ENCODE assay signal across 1 cellular context in the genomic region with DNA sequence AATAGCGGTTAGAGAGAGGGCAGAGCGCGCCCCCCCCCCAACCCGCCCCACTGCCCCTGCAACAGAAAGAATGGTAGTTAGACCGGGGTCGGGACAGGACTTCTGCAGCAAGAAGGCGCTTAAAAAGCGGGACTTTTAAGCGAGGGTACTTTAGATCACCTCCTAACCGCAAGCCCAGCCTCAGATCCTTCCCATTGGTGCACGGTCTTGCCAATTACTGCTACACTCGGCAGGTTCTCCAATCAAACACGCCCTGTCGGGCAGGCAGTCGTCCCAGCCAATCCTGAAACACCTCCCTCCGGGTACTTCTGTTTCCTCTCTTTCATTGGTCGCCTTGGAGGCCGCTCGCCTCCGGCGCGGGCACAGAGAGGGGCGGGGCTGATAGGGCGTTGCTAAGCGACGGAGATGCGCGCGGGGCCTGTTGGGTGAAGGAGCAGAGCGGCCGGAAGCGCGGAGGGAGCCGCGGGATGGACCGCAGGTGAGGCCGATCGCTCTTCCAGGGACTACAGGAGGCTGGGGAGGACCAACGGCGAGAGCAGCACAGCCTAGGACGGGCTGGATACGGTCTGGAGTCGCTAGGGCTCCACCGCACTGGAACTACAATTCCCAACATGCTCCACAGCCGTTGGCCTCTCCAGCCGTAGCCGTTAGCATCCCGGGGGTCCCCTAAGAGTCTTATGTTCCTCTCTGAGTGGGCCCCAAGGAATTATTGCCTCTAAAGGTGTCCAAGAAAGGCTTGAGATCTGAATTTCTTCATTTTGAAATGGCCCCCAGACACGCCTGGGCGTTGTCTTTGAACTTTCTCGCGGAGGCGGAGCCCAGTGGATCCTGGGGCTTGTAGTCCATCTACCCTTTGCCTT.
TF ChIP-seq lines count a peak whose summit lies in the region.

A gene (plus strand): TSS at position 428 of the 860 bp plus-strand sequence. CDS start 40 bp downstream, at position 468.

TF ChIP-seq in K562, 482 proteins besides CTCF, POLR2A, EP300 and RAD21 (continued from another document and continues in another):
- TF ChIP-seq, protein P1, sequence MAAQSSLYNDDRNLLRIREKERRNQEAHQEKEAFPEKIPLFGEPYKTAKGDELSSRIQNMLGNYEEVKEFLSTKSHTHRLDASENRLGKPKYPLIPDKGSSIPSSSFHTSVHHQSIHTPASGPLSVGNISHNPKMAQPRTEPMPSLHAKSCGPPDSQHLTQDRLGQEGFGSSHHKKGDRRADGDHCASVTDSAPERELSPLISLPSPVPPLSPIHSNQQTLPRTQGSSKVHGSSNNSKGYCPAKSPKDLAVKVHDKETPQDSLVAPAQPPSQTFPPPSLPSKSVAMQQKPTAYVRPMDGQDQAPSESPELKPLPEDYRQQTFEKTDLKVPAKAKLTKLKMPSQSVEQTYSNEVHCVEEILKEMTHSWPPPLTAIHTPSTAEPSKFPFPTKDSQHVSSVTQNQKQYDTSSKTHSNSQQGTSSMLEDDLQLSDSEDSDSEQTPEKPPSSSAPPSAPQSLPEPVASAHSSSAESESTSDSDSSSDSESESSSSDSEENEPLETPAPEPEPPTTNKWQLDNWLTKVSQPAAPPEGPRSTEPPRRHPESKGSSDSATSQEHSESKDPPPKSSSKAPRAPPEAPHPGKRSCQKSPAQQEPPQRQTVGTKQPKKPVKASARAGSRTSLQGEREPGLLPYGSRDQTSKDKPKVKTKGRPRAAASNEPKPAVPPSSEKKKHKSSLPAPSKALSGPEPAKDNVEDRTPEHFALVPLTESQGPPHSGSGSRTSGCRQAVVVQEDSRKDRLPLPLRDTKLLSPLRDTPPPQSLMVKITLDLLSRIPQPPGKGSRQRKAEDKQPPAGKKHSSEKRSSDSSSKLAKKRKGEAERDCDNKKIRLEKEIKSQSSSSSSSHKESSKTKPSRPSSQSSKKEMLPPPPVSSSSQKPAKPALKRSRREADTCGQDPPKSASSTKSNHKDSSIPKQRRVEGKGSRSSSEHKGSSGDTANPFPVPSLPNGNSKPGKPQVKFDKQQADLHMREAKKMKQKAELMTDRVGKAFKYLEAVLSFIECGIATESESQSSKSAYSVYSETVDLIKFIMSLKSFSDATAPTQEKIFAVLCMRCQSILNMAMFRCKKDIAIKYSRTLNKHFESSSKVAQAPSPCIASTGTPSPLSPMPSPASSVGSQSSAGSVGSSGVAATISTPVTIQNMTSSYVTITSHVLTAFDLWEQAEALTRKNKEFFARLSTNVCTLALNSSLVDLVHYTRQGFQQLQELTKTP (IDR thresholded peaks at IDR 0.05; ENCODE audit: low read depth in 1 of 2, partially characterized antibody in 2 of 2) = peak; percentile 60 to 99
- TF ChIP-seq BMI1 (IDR thresholded peaks at IDR 0.05; ENCODE audit: low read length) (peak; percentile 79; the same call in 1 of the 2 replicates), MBD2 (IDR thresholded peaks at IDR 0.05; ENCODE audit: borderline replicate concordance, low read depth) (peak; percentile 99), L3MBTL2 (IDR thresholded peaks at IDR 0.05) (peak; percentile 60), NCOA6 (IDR thresholded peaks at IDR 0.05) (no peak), PTTG1 (tag; IDR thresholded peaks at IDR 0.05; ENCODE audit: low read depth) (no peak), CTBP1 (IDR thresholded peaks at IDR 0.05; ENCODE audit: borderline replicate concordance) (peak; percentile 80; the same call in 1 of the 2 replicates), TBL1XR1 (IDR thresholded peaks at IDR 0.05; ENCODE audit: low read length in 2 of 2) (peak in 1 of 2 experiments; percentile 41; a peak in 1 of 4 replicates), ZBTB17 (CRISPR knock-in tag; IDR thresholded peaks at IDR 0.05) (peak; percentile 57; the same call in 1 of the 2 replicates), ELF1 (tag; IDR thresholded peaks at IDR 0.05) (peak; percentile 84; the same call in 1 of the 2 replicates), RFX7 (CRISPR knock-in tag; IDR thresholded peaks at IDR 0.05) (no peak), CREB1 (IDR thresholded peaks at IDR 0.05) (0 out of 2 replicates have a peak, but pooled peaks have one; percentile 3), CREB1 (CRISPR knock-in tag; IDR thresholded peaks at IDR 0.05) (peak; percentile 59), HDGF (IDR thresholded peaks at IDR 0.05) (no peak), CHCHD3 (CRISPR knock-in tag; IDR thresholded peaks at IDR 0.05) (no peak), POLR2G (IDR thresholded peaks at IDR 0.05; ENCODE audit: low read depth, low read length) (peak; percentile 83), ZNF644 (tag; IDR thresholded peaks at IDR 0.05; ENCODE audit: low read depth) (peak; percentile 73; the same call in 1 of the 2 replicates), NEUROD1 (IDR thresholded peaks at IDR 0.05; ENCODE audit: borderline replicate concordance, low read depth, low read length, partially characterized antibody) (peak; percentile 100), KDM5B (IDR thresholded peaks at IDR 0.05; ENCODE audit: insufficient replicate concordance, low read depth, low read length) (peak; percentile 55), DMBX1 (CRISPR knock-in tag; IDR thresholded peaks at IDR 0.05; ENCODE audit: borderline replicate concordance) (peak; percentile 51; the same call in 1 of the 2 replicates), NR2C1 (IDR thresholded peaks at IDR 0.05) (peak; percentile 91), NR2C1 (tag; IDR thresholded peaks at IDR 0.05) (peak; percentile 93), SMARCB1 (IDR thresholded peaks at IDR 0.05; ENCODE audit: insufficient read length, low read depth) (no peak), POLR3G (IDR thresholded peaks at IDR 0.05; ENCODE audit: extremely low read depth, insufficient read length, insufficient replicate concordance) (no peak), ASH1L (IDR thresholded peaks at IDR 0.05; ENCODE audit: borderline replicate concordance, low read depth, partially characterized antibody) (peak; percentile 100), PHTF2 (CRISPR knock-in tag; IDR thresholded peaks at IDR 0.05) (no peak), NFATC3 (IDR thresholded peaks at IDR 0.05) (no peak)
- TF ChIP-seq, protein P2, sequence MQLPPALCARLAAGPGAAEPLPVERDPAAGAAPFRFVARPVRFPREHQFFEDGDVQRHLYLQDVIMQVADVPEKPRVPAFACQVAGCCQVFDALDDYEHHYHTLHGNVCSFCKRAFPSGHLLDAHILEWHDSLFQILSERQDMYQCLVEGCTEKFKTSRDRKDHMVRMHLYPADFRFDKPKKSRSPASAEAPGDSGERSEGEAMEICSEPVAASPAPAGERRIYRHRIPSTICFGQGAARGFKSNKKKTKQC (CRISPR knock-in tag; IDR thresholded peaks at IDR 0.05) = 0 out of 2 replicates have a peak, but pooled peaks have one; percentile 73
- TF ChIP-seq, protein P3, sequence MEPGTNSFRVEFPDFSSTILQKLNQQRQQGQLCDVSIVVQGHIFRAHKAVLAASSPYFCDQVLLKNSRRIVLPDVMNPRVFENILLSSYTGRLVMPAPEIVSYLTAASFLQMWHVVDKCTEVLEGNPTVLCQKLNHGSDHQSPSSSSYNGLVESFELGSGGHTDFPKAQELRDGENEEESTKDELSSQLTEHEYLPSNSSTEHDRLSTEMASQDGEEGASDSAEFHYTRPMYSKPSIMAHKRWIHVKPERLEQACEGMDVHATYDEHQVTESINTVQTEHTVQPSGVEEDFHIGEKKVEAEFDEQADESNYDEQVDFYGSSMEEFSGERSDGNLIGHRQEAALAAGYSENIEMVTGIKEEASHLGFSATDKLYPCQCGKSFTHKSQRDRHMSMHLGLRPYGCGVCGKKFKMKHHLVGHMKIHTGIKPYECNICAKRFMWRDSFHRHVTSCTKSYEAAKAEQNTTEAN (CRISPR knock-in tag; IDR thresholded peaks at IDR 0.05) = no peak
- TF ChIP-seq, protein P4, sequence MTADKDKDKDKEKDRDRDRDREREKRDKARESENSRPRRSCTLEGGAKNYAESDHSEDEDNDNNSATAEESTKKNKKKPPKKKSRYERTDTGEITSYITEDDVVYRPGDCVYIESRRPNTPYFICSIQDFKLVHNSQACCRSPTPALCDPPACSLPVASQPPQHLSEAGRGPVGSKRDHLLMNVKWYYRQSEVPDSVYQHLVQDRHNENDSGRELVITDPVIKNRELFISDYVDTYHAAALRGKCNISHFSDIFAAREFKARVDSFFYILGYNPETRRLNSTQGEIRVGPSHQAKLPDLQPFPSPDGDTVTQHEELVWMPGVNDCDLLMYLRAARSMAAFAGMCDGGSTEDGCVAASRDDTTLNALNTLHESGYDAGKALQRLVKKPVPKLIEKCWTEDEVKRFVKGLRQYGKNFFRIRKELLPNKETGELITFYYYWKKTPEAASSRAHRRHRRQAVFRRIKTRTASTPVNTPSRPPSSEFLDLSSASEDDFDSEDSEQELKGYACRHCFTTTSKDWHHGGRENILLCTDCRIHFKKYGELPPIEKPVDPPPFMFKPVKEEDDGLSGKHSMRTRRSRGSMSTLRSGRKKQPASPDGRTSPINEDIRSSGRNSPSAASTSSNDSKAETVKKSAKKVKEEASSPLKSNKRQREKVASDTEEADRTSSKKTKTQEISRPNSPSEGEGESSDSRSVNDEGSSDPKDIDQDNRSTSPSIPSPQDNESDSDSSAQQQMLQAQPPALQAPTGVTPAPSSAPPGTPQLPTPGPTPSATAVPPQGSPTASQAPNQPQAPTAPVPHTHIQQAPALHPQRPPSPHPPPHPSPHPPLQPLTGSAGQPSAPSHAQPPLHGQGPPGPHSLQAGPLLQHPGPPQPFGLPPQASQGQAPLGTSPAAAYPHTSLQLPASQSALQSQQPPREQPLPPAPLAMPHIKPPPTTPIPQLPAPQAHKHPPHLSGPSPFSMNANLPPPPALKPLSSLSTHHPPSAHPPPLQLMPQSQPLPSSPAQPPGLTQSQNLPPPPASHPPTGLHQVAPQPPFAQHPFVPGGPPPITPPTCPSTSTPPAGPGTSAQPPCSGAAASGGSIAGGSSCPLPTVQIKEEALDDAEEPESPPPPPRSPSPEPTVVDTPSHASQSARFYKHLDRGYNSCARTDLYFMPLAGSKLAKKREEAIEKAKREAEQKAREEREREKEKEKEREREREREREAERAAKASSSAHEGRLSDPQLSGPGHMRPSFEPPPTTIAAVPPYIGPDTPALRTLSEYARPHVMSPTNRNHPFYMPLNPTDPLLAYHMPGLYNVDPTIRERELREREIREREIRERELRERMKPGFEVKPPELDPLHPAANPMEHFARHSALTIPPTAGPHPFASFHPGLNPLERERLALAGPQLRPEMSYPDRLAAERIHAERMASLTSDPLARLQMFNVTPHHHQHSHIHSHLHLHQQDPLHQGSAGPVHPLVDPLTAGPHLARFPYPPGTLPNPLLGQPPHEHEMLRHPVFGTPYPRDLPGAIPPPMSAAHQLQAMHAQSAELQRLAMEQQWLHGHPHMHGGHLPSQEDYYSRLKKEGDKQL (CRISPR knock-in tag; IDR thresholded peaks at IDR 0.05; ENCODE audit: borderline replicate concordance) = no peak
- TF ChIP-seq, protein P5, sequence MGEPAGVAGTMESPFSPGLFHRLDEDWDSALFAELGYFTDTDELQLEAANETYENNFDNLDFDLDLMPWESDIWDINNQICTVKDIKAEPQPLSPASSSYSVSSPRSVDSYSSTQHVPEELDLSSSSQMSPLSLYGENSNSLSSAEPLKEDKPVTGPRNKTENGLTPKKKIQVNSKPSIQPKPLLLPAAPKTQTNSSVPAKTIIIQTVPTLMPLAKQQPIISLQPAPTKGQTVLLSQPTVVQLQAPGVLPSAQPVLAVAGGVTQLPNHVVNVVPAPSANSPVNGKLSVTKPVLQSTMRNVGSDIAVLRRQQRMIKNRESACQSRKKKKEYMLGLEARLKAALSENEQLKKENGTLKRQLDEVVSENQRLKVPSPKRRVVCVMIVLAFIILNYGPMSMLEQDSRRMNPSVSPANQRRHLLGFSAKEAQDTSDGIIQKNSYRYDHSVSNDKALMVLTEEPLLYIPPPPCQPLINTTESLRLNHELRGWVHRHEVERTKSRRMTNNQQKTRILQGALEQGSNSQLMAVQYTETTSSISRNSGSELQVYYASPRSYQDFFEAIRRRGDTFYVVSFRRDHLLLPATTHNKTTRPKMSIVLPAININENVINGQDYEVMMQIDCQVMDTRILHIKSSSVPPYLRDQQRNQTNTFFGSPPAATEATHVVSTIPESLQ (CRISPR knock-in tag; IDR thresholded peaks at IDR 0.05) = peak; percentile 68; the same call in 1 of the 2 replicates
- TF ChIP-seq, protein P6, sequence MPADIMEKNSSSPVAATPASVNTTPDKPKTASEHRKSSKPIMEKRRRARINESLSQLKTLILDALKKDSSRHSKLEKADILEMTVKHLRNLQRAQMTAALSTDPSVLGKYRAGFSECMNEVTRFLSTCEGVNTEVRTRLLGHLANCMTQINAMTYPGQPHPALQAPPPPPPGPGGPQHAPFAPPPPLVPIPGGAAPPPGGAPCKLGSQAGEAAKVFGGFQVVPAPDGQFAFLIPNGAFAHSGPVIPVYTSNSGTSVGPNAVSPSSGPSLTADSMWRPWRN (IDR thresholded peaks at IDR 0.05; ENCODE audit: low read depth) = peak; percentile 23; the same call in 1 of the 2 replicates
- TF ChIP-seq, protein P7, sequence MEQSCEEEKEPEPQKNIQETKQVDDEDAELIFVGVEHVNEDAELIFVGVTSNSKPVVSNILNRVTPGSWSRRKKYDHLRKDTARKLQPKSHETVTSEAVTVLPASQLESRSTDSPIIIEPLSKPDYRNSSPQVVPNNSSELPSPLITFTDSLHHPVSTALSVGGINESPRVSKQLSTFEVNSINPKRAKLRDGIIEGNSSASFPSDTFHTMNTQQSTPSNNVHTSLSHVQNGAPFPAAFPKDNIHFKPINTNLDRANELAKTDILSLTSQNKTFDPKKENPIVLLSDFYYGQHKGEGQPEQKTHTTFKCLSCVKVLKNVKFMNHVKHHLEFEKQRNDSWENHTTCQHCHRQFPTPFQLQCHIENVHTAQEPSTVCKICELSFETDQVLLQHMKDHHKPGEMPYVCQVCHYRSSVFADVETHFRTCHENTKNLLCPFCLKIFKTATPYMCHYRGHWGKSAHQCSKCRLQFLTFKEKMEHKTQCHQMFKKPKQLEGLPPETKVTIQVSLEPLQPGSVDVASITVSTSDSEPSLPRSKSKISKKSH (CRISPR knock-in tag; IDR thresholded peaks at IDR 0.05) = no peak
- TF ChIP-seq, protein P8, sequence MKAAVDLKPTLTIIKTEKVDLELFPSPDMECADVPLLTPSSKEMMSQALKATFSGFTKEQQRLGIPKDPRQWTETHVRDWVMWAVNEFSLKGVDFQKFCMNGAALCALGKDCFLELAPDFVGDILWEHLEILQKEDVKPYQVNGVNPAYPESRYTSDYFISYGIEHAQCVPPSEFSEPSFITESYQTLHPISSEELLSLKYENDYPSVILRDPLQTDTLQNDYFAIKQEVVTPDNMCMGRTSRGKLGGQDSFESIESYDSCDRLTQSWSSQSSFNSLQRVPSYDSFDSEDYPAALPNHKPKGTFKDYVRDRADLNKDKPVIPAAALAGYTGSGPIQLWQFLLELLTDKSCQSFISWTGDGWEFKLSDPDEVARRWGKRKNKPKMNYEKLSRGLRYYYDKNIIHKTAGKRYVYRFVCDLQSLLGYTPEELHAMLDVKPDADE (conservative IDR thresholded peaks at IDR 0.05; ENCODE audit: control insufficient read depth, low read depth, low read length) = peak; percentile 65
